ENCODE assay signal across 11 cellular contexts in the genomic region with DNA sequence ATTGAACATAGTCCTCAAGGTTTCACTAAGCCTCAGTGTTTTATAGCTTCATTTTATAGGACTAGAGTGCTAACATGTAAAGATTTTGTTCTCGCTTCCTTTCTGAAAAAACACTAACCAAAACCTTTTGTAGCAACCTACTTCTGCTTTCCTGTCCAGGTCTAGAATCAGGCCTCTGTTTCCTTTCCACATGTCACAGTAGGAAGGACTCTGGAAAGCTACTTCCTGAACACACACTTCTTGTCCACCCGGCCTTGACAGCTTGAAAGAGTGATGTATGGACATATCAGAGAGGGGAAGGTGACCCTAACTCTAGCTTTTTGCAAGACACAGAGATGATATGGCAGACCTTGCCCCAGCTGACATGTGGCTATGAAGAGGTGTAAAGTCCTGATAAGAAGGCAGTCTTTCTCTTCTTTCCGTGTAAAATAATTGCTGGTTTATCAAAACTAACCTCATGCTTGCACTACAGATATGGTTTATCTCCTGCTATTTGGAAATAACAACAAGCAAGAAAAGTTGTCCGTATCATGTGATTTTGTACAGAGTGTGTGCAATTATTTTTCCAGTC.
DNase-seq lines count a peak whose midpoint lies in the region; ATAC-seq, FAIRE-seq and TF ChIP-seq lines count a peak whose summit lies in the region.
"Had no signal": no experiment of that assay in that cellular context is flagged by ENCODE, and none has a peak within 500 bp of the region (broad histone marks: within the 10 kb centered on the region; RNA-seq: fewer than 3 reads in every experiment).

No MANE protein-coding gene starts in this region.

- DNase-seq in DMS53 (lab: John Stamatoyannopoulos, UW) (peak; percentile 29), DMS53 treated with DMSO at 0.1 percent for 48 hours (lab: John Stamatoyannopoulos, UW; ENCODE audit: unreplicated experiment) (no peak), SKM-1 (lab: John Stamatoyannopoulos, UW; ENCODE audit: unreplicated experiment) (peak; percentile 29), urothelium cell line (ENCODE audit: low spot score) (no peak), D721Med (ENCODE audit: insufficient read length, low spot score) (no peak), NCI-H187 (lab: John Stamatoyannopoulos, UW) (no peak)
- no peak for DNase-seq in stimulated activated naive CD8-positive, alpha-beta T cell treated with anti-CD3 and anti-CD28 coated beads, Interleukin-15, Interleukin-2, amounts not matched to agents 100 U/mL and 50 U/mL, for 24 hours
- DNase-seq: central memory CD4-positive, alpha-beta T cell had no signal

- peak; percentile 67 for ATAC-seq in HG02981 (IDR thresholded peaks at IDR 0.05; ENCODE audit: unreplicated experiment)
- ATAC-seq in stimulated activated naive CD8-positive, alpha-beta T cell treated with anti-CD3 and anti-CD28 coated beads, Interleukin-15, Interleukin-2, amounts not matched to agents 100 U/mL and 50 U/mL, for 24 hours = no peak
- ATAC-seq: activated CD4-positive, CD25-positive, alpha-beta regulatory T cell treated with anti-CD3 and anti-CD28 coated beads, Interleukin-2, amount 50 U/mL, for 24 hours had no signal

- FAIRE-seq in urothelium cell line (lab: Jason Lieb, UNC) (peak; percentile 62), D721Med (lab: Jason Lieb, UNC) (no peak)
- FAIRE-seq: islet of Langerhans had no signal

- no peak for TF ChIP-seq CTCF in D721Med (IDR thresholded peaks at IDR 0.05; ENCODE audit: insufficient read depth, missing control alignments)

Comparison
In these comparisons a context has a peak if more than half of its experiments do, and no peak if none do; other contexts are left out.
1. DNase-seq: peak in DMS53 (single experiment) and SKM-1 (single experiment); none in DMS53 treated with DMSO at 0.1 percent for 48 hours (single experiment), urothelium cell line (single experiment), D721Med (single experiment), NCI-H187 (0 of 2) and stimulated activated naive CD8-positive, alpha-beta T cell treated with anti-CD3 and anti-CD28 coated beads, Interleukin-15, Interleukin-2, amounts not matched to agents 100 U/mL and 50 U/mL, for 24 hours (single experiment).